ENCODE assay signal across 8 cellular contexts in genomic region chr1:119647228-119647733, GRCh38. TPM values are rescaled to one million over a fixed set of nuclear protein-coding genes. Genes with fewer than 3 reads are reported as not detected.
DNase-seq lines count a peak whose midpoint lies in the region; ATAC-seq and TF ChIP-seq lines count a peak whose summit lies in the region.

No MANE protein-coding gene starts in this region.

- H3K9me3 ChIP-seq in cardiac muscle cell (ENCODE audit: low read depth) (no peaks in the 10 kb centered on the region), sigmoid colon (no peaks in the 10 kb centered on the region)

- H3K4me1 ChIP-seq in cardiac muscle cell (ENCODE audit: low read depth) (no peaks in the 10 kb centered on the region), sigmoid colon (peaks cover 0 to 25% (median 18%) of the 10 kb centered on the region in 4 donors)

- H3K4me3 ChIP-seq in cardiac muscle cell, result peak overlapping the region; percentile 83
- H3K4me3 ChIP-seq in sigmoid colon, result peak overlapping the region; percentile 62 to 96 (median 80)

- TF ChIP-seq POLR2A in sigmoid colon (IDR thresholded peaks at IDR 0.05), result no peak

- WGBS in sigmoid colon, 2 donors, result 4 to 6% methylated on average over 18 of the region's 18 CpGs

- no peak for ATAC-seq in HG03442 (IDR thresholded peaks at IDR 0.05; ENCODE audit: unreplicated experiment)

- TF ChIP-seq CTCF in VCaP (conservative IDR thresholded peaks at IDR 0.05) (no peak), cardiac muscle cell (IDR thresholded peaks at IDR 0.05; ENCODE audit: low read depth, low read length) (no peak), sigmoid colon (IDR thresholded peaks at IDR 0.05) (no peak)

- peak overlapping the region; percentile 88 for H3K27ac ChIP-seq in VCaP
- peak overlapping the region; percentile 80 for H3K27ac ChIP-seq in cardiac muscle cell
- H3K27ac ChIP-seq in sigmoid colon, result peak overlapping the region; percentile 85 to 89 (median 88)

- peak; percentile 21 for DNase-seq in NCI-H1092 treated with DMSO at 0.1 percent for 48 hours (lab: John Stamatoyannopoulos, UW)
- no peak for DNase-seq in NCI-H1092 (lab: John Stamatoyannopoulos, UW)
- peak in 1 of 2 donors; percentile 7 for DNase-seq in cardiac muscle cell (ENCODE audit: low read depth in 1 of 2, low spot score in 1 of 2)
- peak; percentile 74 for DNase-seq in sigmoid colon
- DNase-seq in NCI-H2196 treated with DMSO at 0.1 percent for 48 hours (lab: John Stamatoyannopoulos, UW; ENCODE audit: unreplicated experiment), result no peak
- no peak for DNase-seq in NCI-H524 (lab: John Stamatoyannopoulos, UW)

- H3K27me3 ChIP-seq in cardiac muscle cell (no peaks in the 10 kb centered on the region), sigmoid colon (no peaks in the 10 kb centered on the region)

- intact Hi-C loops in sigmoid colon (cut with DNase I), result loop anchor here (2.0 to 10.0 kb wide), 4 partner anchors 14 to 502 kb away; partner anchors contain the start of gene WARS2

- no peaks in the 10 kb centered on the region for H3K36me3 ChIP-seq in cardiac muscle cell
- H3K36me3 ChIP-seq in sigmoid colon, result no peaks in the 10 kb centered on the region

- TF ChIP-seq EP300 in sigmoid colon (IDR thresholded peaks at IDR 0.05), result no peak

RNA-seq across cellular contexts. Expression of gene ZNF697, which starts 0.8 kb away (rescaled TPM):
- 7.0 and 8.1 TPM in 2 replicates for total RNA-seq in cardiac muscle cell
- polyA plus RNA-seq in cardiac muscle cell, result 0.25 and 1.1 TPM in 2 replicates
- total RNA-seq in sigmoid colon, result 1 to 10 TPM; 2.4 to 6.6 (median 4.4) TPM
- polyA plus RNA-seq in sigmoid colon, result 1 to 10 TPM in 1 of 3 donors, under 1 TPM in 2; 0.60 to 1.2 (median 0.69) TPM

Comparison
In these comparisons a context has a peak if more than half of its experiments do, and no peak if none do; other contexts are left out.
1. DNase-seq: peak in NCI-H1092 treated with DMSO at 0.1 percent for 48 hours (single experiment) and sigmoid colon (single experiment); none in NCI-H1092 (single experiment), NCI-H2196 treated with DMSO at 0.1 percent for 48 hours (single experiment) and NCI-H524 (0 of 2).
2. Peak in every context shown above with its lines, with median percentiles within 50 percentile points of each other: H3K27ac ChIP-seq.